In the genomic region with DNA sequence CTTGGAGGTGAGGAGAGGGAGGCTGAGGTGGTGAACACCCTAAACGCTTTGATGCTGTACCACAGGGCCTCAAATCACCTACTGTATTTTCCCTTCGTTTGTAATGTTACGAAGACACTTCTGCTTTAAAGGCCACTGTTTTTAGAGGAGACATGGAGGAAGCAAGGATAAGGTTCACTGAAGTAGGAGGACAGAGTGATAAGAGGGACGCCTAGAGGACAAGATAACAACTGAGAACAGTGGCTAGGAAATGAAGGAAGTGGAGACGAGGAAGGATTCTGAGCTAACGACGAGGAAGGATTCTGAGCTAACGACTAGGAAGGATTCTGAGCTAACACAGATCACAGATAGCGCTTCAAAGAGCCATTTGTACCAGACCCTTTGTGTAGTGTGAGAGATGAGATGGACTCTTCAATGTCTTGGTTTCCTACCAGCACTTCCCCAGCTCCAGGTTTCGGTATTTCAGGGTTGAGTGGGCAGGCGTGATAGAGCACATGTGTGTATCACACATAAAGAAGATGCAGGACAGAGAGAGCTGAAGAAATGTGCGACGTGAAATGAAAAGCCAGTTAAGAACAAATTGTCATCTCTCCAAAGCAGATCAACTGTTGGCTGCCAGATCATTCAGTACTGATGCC, we compare ENCODE assay signal across 1 cellular context.
TF ChIP-seq lines count a peak whose summit lies in the region.

No MANE protein-coding gene starts in this region.

TF ChIP-seq in K562, 482 proteins besides CTCF, POLR2A, EP300 and RAD21 (continued from another document and continues in another):
- TF ChIP-seq, protein P1, sequence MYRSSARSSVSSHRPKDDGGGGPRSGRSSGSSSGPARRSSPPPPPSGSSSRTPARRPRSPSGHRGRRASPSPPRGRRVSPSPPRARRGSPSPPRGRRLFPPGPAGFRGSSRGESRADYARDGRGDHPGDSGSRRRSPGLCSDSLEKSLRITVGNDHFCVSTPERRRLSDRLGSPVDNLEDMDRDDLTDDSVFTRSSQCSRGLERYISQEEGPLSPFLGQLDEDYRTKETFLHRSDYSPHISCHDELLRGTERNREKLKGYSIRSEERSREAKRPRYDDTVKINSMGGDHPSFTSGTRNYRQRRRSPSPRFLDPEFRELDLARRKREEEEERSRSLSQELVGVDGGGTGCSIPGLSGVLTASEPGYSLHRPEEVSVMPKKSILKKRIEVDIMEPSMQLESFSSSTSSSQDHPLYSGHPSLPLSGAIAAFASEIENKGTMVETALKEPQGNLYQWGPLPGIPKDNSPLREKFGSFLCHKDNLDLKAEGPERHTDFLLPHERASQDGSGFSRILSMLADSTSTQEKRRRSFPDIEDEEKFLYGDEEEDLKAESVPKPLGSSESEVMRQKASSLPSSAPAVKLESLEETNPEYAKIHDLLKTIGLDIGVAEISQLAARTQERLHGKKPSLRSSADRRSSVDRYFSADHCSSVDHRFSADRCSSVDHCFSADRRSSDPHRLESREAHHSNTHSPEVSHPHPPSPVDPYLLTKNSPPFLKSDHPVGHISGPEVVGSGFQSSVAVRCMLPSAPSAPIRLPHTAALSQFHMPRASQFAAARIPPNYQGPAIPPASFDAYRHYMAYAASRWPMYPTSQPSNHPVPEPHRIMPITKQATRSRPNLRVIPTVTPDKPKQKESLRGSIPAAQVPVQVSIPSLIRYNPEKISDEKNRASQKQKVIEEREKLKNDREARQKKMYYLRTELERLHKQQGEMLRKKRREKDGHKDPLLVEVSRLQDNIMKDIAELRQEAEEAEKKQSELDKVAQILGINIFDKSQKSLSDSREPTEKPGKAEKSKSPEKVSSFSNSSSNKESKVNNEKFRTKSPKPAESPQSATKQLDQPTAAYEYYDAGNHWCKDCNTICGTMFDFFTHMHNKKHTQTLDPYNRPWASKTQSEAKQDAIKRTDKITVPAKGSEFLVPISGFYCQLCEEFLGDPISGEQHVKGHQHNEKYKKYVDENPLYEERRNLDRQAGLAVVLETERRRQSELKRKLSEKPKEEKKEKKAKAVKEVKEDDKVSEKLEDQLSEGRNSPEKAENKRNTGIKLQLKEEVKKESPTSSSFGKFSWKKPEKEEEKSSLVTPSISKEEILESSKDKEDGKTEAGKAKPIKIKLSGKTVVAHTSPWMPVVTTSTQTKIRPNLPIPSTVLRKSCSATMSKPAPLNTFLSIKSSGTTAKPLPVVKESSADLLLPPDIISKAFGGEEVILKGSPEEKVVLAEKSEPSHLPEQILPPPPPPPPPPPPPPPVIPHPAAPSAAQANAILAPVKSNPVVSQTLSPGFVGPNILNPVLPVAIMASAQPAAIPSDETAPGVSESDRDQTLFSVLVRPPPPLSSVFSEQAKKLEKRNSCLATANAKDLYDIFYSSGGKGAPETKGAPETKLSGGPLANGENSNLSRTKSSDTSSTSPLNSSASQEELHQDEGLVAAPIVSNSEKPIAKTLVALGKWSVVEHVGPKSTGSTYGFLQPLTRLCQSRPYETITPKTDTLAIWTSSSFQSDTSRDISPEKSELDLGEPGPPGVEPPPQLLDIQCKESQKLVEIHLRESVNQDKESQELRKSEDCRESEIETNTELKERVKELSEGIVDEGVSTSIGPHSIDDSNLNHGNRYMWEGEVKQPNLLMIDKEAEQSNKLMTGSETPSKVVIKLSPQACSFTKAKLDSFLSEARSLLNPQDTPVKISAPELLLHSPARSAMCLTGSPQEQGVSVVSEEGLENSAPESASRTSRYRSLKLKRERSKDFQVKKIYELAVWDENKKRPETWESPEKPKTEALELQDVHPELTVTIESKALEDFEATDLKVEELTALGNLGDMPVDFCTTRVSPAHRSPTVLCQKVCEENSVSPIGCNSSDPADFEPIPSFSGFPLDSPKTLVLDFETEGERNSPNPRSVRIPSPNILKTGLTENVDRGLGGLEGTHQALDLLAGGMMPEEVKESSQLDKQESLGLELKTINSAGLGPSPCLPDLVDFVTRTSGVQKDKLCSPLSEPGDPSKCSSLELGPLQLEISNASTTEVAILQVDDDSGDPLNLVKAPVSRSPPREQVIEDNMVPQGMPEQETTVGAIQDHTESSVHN (IDR thresholded peaks at IDR 0.05; ENCODE audit: borderline replicate concordance in 1 of 2, low read depth in 1 of 2) = no peak
- no peak for TF ChIP-seq ZNF431 (CRISPR knock-in tag; IDR thresholded peaks at IDR 0.05)
- TF ChIP-seq ZZZ3 (IDR thresholded peaks at IDR 0.05) = no peak
- TF ChIP-seq, protein P2, sequence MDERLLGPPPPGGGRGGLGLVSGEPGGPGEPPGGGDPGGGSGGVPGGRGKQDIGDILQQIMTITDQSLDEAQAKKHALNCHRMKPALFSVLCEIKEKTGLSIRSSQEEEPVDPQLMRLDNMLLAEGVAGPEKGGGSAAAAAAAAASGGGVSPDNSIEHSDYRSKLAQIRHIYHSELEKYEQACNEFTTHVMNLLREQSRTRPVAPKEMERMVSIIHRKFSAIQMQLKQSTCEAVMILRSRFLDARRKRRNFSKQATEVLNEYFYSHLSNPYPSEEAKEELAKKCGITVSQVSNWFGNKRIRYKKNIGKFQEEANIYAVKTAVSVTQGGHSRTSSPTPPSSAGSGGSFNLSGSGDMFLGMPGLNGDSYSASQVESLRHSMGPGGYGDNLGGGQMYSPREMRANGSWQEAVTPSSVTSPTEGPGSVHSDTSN (CRISPR knock-in tag; IDR thresholded peaks at IDR 0.05; ENCODE audit: low read depth) = no peak
- TF ChIP-seq, protein P2 (tag; conservative IDR thresholded peaks at IDR 0.05; ENCODE audit: low read depth) = no peak
- TF ChIP-seq ZNF445 (CRISPR knock-in tag; IDR thresholded peaks at IDR 0.05; ENCODE audit: low read depth) = no peak
- no peak for TF ChIP-seq MBD2 (IDR thresholded peaks at IDR 0.05; ENCODE audit: borderline replicate concordance, low read depth)
- no peak for TF ChIP-seq ZNF316 (IDR thresholded peaks at IDR 0.05)
- TF ChIP-seq, protein P3, sequence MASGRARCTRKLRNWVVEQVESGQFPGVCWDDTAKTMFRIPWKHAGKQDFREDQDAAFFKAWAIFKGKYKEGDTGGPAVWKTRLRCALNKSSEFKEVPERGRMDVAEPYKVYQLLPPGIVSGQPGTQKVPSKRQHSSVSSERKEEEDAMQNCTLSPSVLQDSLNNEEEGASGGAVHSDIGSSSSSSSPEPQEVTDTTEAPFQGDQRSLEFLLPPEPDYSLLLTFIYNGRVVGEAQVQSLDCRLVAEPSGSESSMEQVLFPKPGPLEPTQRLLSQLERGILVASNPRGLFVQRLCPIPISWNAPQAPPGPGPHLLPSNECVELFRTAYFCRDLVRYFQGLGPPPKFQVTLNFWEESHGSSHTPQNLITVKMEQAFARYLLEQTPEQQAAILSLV (tag; IDR thresholded peaks at IDR 0.05) = no peak
- TF ChIP-seq SRSF9 (IDR thresholded peaks at IDR 0.05; ENCODE audit: borderline replicate concordance, low read depth, low read length) = no peak
- TF ChIP-seq KLF10 (CRISPR knock-in tag; IDR thresholded peaks at IDR 0.05) = no peak
- no peak for TF ChIP-seq PURB (CRISPR knock-in tag; IDR thresholded peaks at IDR 0.05; ENCODE audit: low read depth)
- no peak for TF ChIP-seq MEF2A (IDR thresholded peaks at IDR 0.05; ENCODE audit: control insufficient read depth, low read depth, low read length)
- TF ChIP-seq, protein P4, sequence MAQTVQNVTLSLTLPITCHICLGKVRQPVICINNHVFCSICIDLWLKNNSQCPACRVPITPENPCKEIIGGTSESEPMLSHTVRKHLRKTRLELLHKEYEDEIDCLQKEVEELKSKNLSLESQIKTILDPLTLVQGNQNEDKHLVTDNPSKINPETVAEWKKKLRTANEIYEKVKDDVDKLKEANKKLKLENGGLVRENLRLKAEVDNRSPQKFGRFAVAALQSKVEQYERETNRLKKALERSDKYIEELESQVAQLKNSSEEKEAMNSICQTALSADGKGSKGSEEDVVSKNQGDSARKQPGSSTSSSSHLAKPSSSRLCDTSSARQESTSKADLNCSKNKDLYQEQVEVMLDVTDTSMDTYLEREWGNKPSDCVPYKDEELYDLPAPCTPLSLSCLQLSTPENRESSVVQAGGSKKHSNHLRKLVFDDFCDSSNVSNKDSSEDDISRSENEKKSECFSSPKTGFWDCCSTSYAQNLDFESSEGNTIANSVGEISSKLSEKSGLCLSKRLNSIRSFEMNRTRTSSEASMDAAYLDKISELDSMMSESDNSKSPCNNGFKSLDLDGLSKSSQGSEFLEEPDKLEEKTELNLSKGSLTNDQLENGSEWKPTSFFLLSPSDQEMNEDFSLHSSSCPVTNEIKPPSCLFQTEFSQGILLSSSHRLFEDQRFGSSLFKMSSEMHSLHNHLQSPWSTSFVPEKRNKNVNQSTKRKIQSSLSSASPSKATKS (CRISPR knock-in tag; IDR thresholded peaks at IDR 0.05) = no peak
- TF ChIP-seq, protein P5, sequence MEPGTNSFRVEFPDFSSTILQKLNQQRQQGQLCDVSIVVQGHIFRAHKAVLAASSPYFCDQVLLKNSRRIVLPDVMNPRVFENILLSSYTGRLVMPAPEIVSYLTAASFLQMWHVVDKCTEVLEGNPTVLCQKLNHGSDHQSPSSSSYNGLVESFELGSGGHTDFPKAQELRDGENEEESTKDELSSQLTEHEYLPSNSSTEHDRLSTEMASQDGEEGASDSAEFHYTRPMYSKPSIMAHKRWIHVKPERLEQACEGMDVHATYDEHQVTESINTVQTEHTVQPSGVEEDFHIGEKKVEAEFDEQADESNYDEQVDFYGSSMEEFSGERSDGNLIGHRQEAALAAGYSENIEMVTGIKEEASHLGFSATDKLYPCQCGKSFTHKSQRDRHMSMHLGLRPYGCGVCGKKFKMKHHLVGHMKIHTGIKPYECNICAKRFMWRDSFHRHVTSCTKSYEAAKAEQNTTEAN (CRISPR knock-in tag; IDR thresholded peaks at IDR 0.05) = no peak
- TF ChIP-seq NFE2 (IDR thresholded peaks at IDR 0.05; ENCODE audit: low read depth) = no peak
- TF ChIP-seq HMGN3 (IDR thresholded peaks at IDR 0.05; ENCODE audit: borderline replicate concordance, extremely low read depth, insufficient read length, low read depth, low read length) = no peak
- TF ChIP-seq, protein P6, sequence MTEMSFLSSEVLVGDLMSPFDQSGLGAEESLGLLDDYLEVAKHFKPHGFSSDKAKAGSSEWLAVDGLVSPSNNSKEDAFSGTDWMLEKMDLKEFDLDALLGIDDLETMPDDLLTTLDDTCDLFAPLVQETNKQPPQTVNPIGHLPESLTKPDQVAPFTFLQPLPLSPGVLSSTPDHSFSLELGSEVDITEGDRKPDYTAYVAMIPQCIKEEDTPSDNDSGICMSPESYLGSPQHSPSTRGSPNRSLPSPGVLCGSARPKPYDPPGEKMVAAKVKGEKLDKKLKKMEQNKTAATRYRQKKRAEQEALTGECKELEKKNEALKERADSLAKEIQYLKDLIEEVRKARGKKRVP (CRISPR knock-in tag; IDR thresholded peaks at IDR 0.05) = peak; percentile 67
- no peak for TF ChIP-seq CHD1 (IDR thresholded peaks at IDR 0.05; ENCODE audit: low read length)
- TF ChIP-seq RFX7 (CRISPR knock-in tag; IDR thresholded peaks at IDR 0.05) = no peak
- TF ChIP-seq PRPF4 (IDR thresholded peaks at IDR 0.05; ENCODE audit: insufficient read depth, low read depth, low read length, poor library complexity, severe bottlenecking) = no peak
- no peak for TF ChIP-seq ZNF764 (CRISPR knock-in tag; IDR thresholded peaks at IDR 0.05; ENCODE audit: low read depth)
- 0 out of 2 replicates have a peak, but pooled peaks have one; percentile 17 for TF ChIP-seq SMC3 (conservative IDR thresholded peaks at IDR 0.05; ENCODE audit: insufficient read depth, low read depth, low read length)
- no peak for TF ChIP-seq THRAP3 (IDR thresholded peaks at IDR 0.05; ENCODE audit: borderline replicate concordance)
- TF ChIP-seq, protein P7, sequence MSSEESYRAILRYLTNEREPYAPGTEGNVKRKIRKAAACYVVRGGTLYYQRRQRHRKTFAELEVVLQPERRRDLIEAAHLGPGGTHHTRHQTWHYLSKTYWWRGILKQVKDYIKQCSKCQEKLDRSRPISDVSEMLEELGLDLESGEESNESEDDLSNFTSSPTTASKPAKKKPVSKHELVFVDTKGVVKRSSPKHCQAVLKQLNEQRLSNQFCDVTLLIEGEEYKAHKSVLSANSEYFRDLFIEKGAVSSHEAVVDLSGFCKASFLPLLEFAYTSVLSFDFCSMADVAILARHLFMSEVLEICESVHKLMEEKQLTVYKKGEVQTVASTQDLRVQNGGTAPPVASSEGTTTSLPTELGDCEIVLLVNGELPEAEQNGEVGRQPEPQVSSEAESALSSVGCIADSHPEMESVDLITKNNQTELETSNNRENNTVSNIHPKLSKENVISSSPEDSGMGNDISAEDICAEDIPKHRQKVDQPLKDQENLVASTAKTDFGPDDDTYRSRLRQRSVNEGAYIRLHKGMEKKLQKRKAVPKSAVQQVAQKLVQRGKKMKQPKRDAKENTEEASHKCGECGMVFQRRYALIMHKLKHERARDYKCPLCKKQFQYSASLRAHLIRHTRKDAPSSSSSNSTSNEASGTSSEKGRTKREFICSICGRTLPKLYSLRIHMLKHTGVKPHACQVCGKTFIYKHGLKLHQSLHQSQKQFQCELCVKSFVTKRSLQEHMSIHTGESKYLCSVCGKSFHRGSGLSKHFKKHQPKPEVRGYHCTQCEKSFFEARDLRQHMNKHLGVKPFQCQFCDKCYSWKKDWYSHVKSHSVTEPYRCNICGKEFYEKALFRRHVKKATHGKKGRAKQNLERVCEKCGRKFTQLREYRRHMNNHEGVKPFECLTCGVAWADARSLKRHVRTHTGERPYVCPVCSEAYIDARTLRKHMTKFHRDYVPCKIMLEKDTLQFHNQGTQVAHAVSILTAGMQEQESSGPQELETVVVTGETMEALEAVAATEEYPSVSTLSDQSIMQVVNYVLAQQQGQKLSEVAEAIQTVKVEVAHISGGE (CRISPR knock-in tag; IDR thresholded peaks at IDR 0.05) = peak in 1 of 3 experiments; percentile 22; a peak in 1 of 6 replicates
